Comparison of ENCODE assay signal across 1 cellular context in the genomic region with DNA sequence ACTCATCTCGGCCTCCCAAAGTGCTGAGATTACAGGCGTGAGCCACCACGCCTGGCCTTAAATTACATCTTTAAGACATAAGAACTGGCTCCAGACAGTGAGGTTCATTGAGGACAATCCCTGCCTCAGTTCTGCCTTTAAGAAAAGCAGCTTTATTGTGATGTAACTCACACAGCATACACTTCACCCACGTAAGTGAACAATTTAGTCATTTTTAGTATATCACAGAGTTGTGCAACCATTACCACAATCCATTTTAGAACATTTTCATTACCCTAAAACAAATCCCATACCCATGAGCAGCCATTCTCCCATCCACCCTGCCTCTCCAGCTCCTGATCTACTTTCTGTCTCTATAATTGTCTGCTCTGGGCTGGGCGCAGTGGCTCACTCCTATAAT.
TF ChIP-seq lines count a peak whose summit lies in the region.

No MANE protein-coding gene starts in this region.

TF ChIP-seq in H1, 55 proteins besides CTCF, POLR2A, EP300 and RAD21:
- no peak for TF ChIP-seq CREB1 (IDR thresholded peaks at IDR 0.05)
- TF ChIP-seq CEBPB (IDR thresholded peaks at IDR 0.05; ENCODE audit: low read depth, low read length), result peak; percentile 47; the same call in 1 of the 2 replicates
